In the genomic region with DNA sequence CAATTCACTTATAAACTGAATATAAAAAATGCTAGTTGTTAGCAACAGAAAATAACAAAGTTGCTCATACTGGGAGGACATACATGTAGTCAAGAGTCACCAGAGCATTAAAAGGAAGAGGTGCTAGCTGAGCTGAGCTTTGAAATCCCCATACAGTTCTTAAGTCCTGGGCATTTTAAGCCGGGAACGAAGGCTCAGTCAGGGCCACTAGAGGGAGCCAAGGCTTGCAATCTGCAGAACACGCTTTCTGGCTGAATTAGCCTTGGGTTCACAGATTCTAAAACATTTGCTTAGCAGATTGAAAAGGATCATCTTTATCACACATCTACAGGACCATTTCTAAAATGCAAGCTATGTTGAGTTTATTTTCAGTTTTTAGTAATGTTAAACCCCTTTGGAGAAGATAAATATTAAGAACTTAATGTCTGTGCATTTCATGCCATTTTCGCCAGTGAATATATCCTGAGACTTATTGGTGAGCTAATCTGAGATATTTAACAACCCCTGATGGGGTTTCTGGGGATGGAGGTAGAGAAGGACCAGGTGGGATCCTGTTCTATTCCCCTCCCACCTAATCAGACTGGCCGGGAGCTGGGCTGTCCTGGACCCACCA, we compare ENCODE assay signal across 8 cellular contexts. TPM values are rescaled to one million over a fixed set of nuclear protein-coding genes. Genes with fewer than 3 reads are reported as not detected.
DNase-seq lines count a peak whose midpoint lies in the region; ATAC-seq and TF ChIP-seq lines count a peak whose summit lies in the region.

No MANE protein-coding gene starts in this region.

- H3K4me3 ChIP-seq in OCI-LY3 (ENCODE audit: low read length) (no peak overlapping the region), fibroblast of villous mesenchyme (ENCODE audit: low read depth, low read length) (no peak overlapping the region), upper lobe of left lung (no peak overlapping the region)

- no peak overlapping the region for H3K27ac ChIP-seq in OCI-LY3 (ENCODE audit: low read length)
- H3K27ac ChIP-seq in upper lobe of left lung = no peak overlapping the region

- no peak overlapping the region for H3K27ac Mint-ChIP-seq in activated T-cell treated with anti-CD3 and anti-CD28 coated beads, Interleukin-2, amount 50 U/mL, for 72 hours

- no peaks in the 10 kb centered on the region for H3K9me3 Mint-ChIP-seq in activated T-cell treated with anti-CD3 and anti-CD28 coated beads, Interleukin-2, amount 50 U/mL, for 72 hours

- ATAC-seq in activated T-cell treated with anti-CD3 and anti-CD28 coated beads, Interleukin-2, amount 50 U/mL, for 72 hours (replicated peaks in 1 of 2) = peak; percentile 59 to 66
- peak in 1 of 2 donors; percentile 81 for ATAC-seq in upper lobe of left lung (ENCODE audit: low FRiP score in 2 of 2)

- H3K4me2 ChIP-seq in OCI-LY3 (ENCODE audit: low read length) = no peak overlapping the region

- H3K4me1 Mint-ChIP-seq in activated T-cell treated with anti-CD3 and anti-CD28 coated beads, Interleukin-2, amount 50 U/mL, for 72 hours (ENCODE audit: low read depth) = no peaks in the 10 kb centered on the region

- peak; percentile 2 to 32 for DNase-seq in NCI-H187 (lab: John Stamatoyannopoulos, UW)
- DNase-seq in NCI-H187 treated with DMSO at 0.1 percent for 48 hours (lab: John Stamatoyannopoulos, UW) = no peak
- DNase-seq in HuH-7 (ENCODE audit: low spot score) = peak; percentile 67
- peak; percentile 53 for DNase-seq in activated T-cell treated with anti-CD3 and anti-CD28 coated beads, Interleukin-2, amount 50 U/mL, for 72 hours
- peak; percentile 79 for DNase-seq in fibroblast of villous mesenchyme (ENCODE audit: low read depth)
- peak; percentile 39 for DNase-seq in occipital lobe (lab: John Stamatoyannopoulos, UW)
- peak in 1 of 2 donors; percentile 51 for DNase-seq in upper lobe of left lung

- 41% methylated on average over 5 of the region's 5 CpGs for WGBS in upper lobe of left lung, 2 donors

- H3K27me3 ChIP-seq in OCI-LY3 (ENCODE audit: low read depth, low read length) (no peaks in the 10 kb centered on the region), upper lobe of left lung (no peaks in the 10 kb centered on the region)

- no peak overlapping the region for H2AFZ ChIP-seq in OCI-LY3 (ENCODE audit: low read depth, low read length)

- no peak overlapping the region for H3K9ac ChIP-seq in OCI-LY3 (ENCODE audit: low read length)

- TF ChIP-seq CTCF in OCI-LY3 (IDR thresholded peaks at IDR 0.05; ENCODE audit: low read depth, low read length) (peak; percentile 91), fibroblast of villous mesenchyme (IDR thresholded peaks at IDR 0.05; ENCODE audit: insufficient read depth, low read depth, low read length) (peak; percentile 94), upper lobe of left lung (IDR thresholded peaks at IDR 0.05) (peak; percentile 37 to 69 (median 55))

- peaks cover 12% of the 10 kb centered on the region for H3K27me3 Mint-ChIP-seq in activated T-cell treated with anti-CD3 and anti-CD28 coated beads, Interleukin-2, amount 50 U/mL, for 72 hours (ENCODE audit: low read depth)

- no peak for TF ChIP-seq EP300 in upper lobe of left lung (IDR thresholded peaks at IDR 0.05)

- no peak overlapping the region for H3K4me3 Mint-ChIP-seq in activated T-cell treated with anti-CD3 and anti-CD28 coated beads, Interleukin-2, amount 50 U/mL, for 72 hours

- no peaks in the 10 kb centered on the region for H3K36me3 ChIP-seq in OCI-LY3 (replicated peaks; ENCODE audit: low read depth, low read length)
- no peaks in the 10 kb centered on the region for H3K36me3 ChIP-seq in upper lobe of left lung

- H3K9me3 ChIP-seq in OCI-LY3 (ENCODE audit: insufficient read depth, low read length) (no peaks in the 10 kb centered on the region), upper lobe of left lung (no peaks in the 10 kb centered on the region)

- no peak for TF ChIP-seq POLR2A in upper lobe of left lung (IDR thresholded peaks at IDR 0.05)

- H4K20me1 ChIP-seq in OCI-LY3 (ENCODE audit: insufficient read depth, low read length) = no peaks in the 10 kb centered on the region

- H3K4me1 ChIP-seq in OCI-LY3 (ENCODE audit: low read length) (no peaks in the 10 kb centered on the region; the same call in 1 of the 2 replicates), upper lobe of left lung (no peaks in the 10 kb centered on the region)

- no peaks in the 10 kb centered on the region for H3K79me2 ChIP-seq in OCI-LY3 (ENCODE audit: low read length)

- H3K36me3 Mint-ChIP-seq in activated T-cell treated with anti-CD3 and anti-CD28 coated beads, Interleukin-2, amount 50 U/mL, for 72 hours (ENCODE audit: insufficient read depth in 2 of 2) = no peaks in the 10 kb centered on the region

RNA-seq across cellular contexts. Expression of a gene that starts 26.3 kb away (rescaled TPM):
- total RNA-seq in activated T-cell treated with anti-CD3 and anti-CD28 coated beads, Interleukin-2, amount 50 U/mL, for 72 hours = under 1 TPM in 1 of 2 donors, not detected in 1; 0.19 TPM
- total RNA-seq in fibroblast of villous mesenchyme = 0.43 and 0.97 TPM in 2 replicates
- 1.9 TPM for total RNA-seq in occipital lobe
- total RNA-seq in upper lobe of left lung = 10 to 100 TPM in 1 of 6 donors, 1 to 10 TPM in 4, under 1 TPM in 1; 0.43 to 15.7 (median 3.0) TPM
